Comparison of ENCODE assay signal across 2 cellular contexts in genomic region chr1:190176776-190177175, GRCh38.
TF ChIP-seq lines count a peak whose summit lies in the region.

No MANE protein-coding gene starts in this region.

TF ChIP-seq in GM23338, 12 proteins besides CTCF, POLR2A, EP300 and RAD21 (continued from another document):
- TF ChIP-seq CREB1 (CRISPR knock-in tag; IDR thresholded peaks at IDR 0.05; ENCODE audit: low read depth), result no peak
- no peak for TF ChIP-seq POLR2AphosphoS5 (IDR thresholded peaks at IDR 0.05; ENCODE audit: low read depth)
- TF ChIP-seq REST (IDR thresholded peaks at IDR 0.05; ENCODE audit: unreplicated experiment), result no peak
- no peak for TF ChIP-seq EZH2 (IDR thresholded peaks at IDR 0.05; ENCODE audit: low read depth, unreplicated experiment)
- TF ChIP-seq STAT1 (IDR thresholded peaks at IDR 0.05; ENCODE audit: unreplicated experiment), result no peak
- TF ChIP-seq ETS1 (IDR thresholded peaks at IDR 0.05), result no peak
- no peak for TF ChIP-seq JUNB (IDR thresholded peaks at IDR 0.05; ENCODE audit: unreplicated experiment)
- TF ChIP-seq, protein P1, sequence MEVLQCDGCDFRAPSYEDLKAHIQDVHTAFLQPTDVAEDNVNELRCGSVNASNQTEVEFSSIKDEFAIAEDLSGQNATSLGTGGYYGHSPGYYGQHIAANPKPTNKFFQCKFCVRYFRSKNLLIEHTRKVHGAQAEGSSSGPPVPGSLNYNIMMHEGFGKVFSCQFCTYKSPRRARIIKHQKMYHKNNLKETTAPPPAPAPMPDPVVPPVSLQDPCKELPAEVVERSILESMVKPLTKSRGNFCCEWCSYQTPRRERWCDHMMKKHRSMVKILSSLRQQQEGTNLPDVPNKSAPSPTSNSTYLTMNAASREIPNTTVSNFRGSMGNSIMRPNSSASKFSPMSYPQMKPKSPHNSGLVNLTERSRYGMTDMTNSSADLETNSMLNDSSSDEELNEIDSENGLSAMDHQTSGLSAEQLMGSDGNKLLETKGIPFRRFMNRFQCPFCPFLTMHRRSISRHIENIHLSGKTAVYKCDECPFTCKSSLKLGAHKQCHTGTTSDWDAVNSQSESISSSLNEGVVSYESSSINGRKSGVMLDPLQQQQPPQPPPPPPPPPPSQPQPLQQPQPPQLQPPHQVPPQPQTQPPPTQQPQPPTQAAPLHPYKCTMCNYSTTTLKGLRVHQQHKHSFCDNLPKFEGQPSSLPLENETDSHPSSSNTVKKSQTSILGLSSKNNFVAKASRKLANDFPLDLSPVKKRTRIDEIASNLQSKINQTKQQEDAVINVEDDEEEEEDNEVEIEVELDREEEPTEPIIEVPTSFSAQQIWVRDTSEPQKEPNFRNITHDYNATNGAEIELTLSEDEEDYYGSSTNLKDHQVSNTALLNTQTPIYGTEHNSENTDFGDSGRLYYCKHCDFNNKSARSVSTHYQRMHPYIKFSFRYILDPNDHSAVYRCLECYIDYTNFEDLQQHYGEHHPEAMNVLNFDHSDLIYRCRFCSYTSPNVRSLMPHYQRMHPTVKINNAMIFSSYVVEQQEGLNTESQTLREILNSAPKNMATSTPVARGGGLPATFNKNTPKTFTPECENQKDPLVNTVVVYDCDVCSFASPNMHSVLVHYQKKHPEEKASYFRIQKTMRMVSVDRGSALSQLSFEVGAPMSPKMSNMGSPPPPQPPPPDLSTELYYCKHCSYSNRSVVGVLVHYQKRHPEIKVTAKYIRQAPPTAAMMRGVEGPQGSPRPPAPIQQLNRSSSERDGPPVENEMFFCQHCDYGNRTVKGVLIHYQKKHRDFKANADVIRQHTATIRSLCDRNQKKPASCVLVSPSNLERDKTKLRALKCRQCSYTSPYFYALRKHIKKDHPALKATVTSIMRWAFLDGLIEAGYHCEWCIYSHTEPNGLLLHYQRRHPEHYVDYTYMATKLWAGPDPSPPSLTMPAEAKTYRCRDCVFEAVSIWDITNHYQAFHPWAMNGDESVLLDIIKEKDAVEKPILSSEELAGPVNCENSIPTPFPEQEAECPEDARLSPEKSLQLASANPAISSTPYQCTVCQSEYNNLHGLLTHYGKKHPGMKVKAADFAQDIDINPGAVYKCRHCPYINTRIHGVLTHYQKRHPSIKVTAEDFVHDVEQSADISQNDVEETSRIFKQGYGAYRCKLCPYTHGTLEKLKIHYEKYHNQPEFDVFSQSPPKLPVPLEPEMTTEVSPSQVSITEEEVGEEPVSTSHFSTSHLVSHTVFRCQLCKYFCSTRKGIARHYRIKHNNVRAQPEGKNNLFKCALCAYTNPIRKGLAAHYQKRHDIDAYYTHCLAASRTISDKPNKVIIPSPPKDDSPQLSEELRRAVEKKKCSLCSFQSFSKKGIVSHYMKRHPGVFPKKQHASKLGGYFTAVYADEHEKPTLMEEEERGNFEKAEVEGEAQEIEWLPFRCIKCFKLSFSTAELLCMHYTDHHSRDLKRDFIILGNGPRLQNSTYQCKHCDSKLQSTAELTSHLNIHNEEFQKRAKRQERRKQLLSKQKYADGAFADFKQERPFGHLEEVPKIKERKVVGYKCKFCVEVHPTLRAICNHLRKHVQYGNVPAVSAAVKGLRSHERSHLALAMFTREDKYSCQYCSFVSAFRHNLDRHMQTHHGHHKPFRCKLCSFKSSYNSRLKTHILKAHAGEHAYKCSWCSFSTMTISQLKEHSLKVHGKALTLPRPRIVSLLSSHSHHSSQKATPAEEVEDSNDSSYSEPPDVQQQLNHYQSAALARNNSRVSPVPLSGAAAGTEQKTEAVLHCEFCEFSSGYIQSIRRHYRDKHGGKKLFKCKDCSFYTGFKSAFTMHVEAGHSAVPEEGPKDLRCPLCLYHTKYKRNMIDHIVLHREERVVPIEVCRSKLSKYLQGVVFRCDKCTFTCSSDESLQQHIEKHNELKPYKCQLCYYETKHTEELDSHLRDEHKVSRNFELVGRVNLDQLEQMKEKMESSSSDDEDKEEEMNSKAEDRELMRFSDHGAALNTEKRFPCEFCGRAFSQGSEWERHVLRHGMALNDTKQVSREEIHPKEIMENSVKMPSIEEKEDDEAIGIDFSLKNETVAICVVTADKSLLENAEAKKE (CRISPR knock-in tag; IDR thresholded peaks at IDR 0.05), result no peak
- TF ChIP-seq ZNF114 (CRISPR knock-in tag; IDR thresholded peaks at IDR 0.05), result no peak

TF ChIP-seq in H1, 55 proteins besides CTCF, POLR2A, EP300 and RAD21 (continued from another document):
- TF ChIP-seq USF2 (IDR thresholded peaks at IDR 0.05; ENCODE audit: low read length) (no peak), CBX8 (IDR thresholded peaks at IDR 0.05; ENCODE audit: borderline replicate concordance, low read depth, low read length) (no peak), ZNF274 (IDR thresholded peaks at IDR 0.05; ENCODE audit: borderline replicate concordance, extremely low read depth, low read length) (no peak), CHD2 (IDR thresholded peaks at IDR 0.05; ENCODE audit: low read length) (no peak), TCF12 (IDR thresholded peaks at IDR 0.05; ENCODE audit: low read depth, low read length) (no peak), MAX (IDR thresholded peaks at IDR 0.05) (no peak), SP2 (IDR thresholded peaks at IDR 0.05; ENCODE audit: low read length) (no peak), SUZ12 (IDR thresholded peaks at IDR 0.05; ENCODE audit: low read length) (no peak), EGR1 (IDR thresholded peaks at IDR 0.05; ENCODE audit: borderline replicate concordance, low read depth, low read length) (no peak), TAF7 (optimal IDR thresholded peaks at IDR 0.05; ENCODE audit: borderline replicate concordance, low read depth, low read length) (no peak), EZH2 (IDR thresholded peaks at IDR 0.05; ENCODE audit: low read depth, low read length, severe bottlenecking) (no peak)
